ENCODE assay signal across 20 cellular contexts in the genomic region with DNA sequence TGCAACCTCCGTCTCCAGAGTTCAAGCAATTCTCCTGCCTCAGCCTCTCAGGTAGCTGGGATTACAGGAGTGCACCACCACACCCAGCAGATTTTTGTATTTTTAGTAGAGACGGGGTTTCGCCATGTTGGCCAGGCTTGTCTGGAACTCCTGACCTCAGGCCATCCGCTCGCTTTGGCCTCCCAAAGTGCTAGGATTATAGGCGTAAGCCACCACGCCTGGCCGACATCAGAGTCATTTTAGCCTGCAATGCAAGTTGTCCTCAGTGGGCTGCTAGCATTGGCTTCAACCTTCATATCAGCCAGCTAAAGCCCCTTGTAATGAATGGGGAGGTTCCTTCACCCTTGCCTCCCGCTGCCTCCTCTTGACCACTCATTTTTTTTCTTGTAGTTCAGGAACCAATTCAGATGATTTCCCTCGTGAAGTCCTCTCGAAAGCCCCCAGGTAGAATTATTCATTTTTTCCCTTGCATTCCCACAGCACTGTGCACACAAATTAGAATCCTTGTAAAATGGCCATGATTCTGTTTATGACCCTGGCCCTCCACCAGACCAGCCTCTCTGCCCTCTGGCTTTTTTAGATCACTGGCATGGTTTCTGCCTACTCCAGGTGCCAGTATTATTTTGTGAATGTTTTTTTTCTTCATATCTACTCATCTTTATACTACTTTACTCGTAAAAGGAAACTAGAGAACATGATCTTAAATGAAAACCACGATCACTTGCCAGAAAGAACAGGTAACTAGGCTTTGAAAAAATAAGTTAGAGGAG. TPM values are rescaled to one million over a fixed set of nuclear protein-coding genes. Genes with fewer than 3 reads are reported as not detected.
A peak's percentile ranks its signal among the peaks of the same experiment; 100 is the strongest.
DNase-seq lines count a peak whose midpoint lies in the region; ATAC-seq and TF ChIP-seq lines count a peak whose summit lies in the region.
"Had no signal": no experiment of that assay in that cellular context is flagged by ENCODE, and none has a peak within 500 bp of the region (broad histone marks: within the 10 kb centered on the region; RNA-seq: fewer than 3 reads in every experiment).

No MANE protein-coding gene starts in this region.

- peaks cover 68% of the 10 kb centered on the region for H3K4me1 Mint-ChIP-seq in T-helper 1 cell treated with Interleukin-12 subunit alpha and Interleukin-12 subunit beta and Interleukin-4 antibody, amounts not matched to agents 30 μg/mL and 1 μg/mL, for 36 hours (ENCODE audit: low read depth)
- H3K4me1 Mint-ChIP-seq in endothelial cell (ENCODE audit: unreplicated experiment): peaks cover 30% of the 10 kb centered on the region

- no peaks in the 10 kb centered on the region for H3K36me3 ChIP-seq in prostate gland
- H3K36me3 ChIP-seq in heart right ventricle: no peaks in the 10 kb centered on the region
- H3K36me3 ChIP-seq: BE2C, gastrocnemius medialis, left lung, WERI-Rb-1 had no signal

- H3K27me3 Mint-ChIP-seq in T-helper 1 cell treated with Interleukin-12 subunit alpha and Interleukin-12 subunit beta and Interleukin-4 antibody, amounts not matched to agents 30 μg/mL and 1 μg/mL, for 36 hours (ENCODE audit: low read depth): peaks cover 14% of the 10 kb centered on the region
- H3K27me3 Mint-ChIP-seq in endothelial cell (ENCODE audit: unreplicated experiment): no peaks in the 10 kb centered on the region

- ATAC-seq in HG02759 (IDR thresholded peaks at IDR 0.05; ENCODE audit: unreplicated experiment) (no peak), heart right ventricle (no peak), HG02884 (IDR thresholded peaks at IDR 0.05; ENCODE audit: unreplicated experiment) (no peak)
- ATAC-seq: body of pancreas, gastrocnemius medialis, left lung had no signal

- TF ChIP-seq CTCF in endothelial cell (IDR thresholded peaks at IDR 0.05; ENCODE audit: unreplicated experiment): no peak
- no peak for TF ChIP-seq CTCF in prostate gland (IDR thresholded peaks at IDR 0.05)
- TF ChIP-seq CTCF in heart right ventricle (IDR thresholded peaks at IDR 0.05): no peak

- peak overlapping the region; percentile 81 for H3K27ac Mint-ChIP-seq in T-helper 1 cell treated with Interleukin-12 subunit alpha and Interleukin-12 subunit beta and Interleukin-4 antibody, amounts not matched to agents 30 μg/mL and 1 μg/mL, for 36 hours
- H3K27ac Mint-ChIP-seq in endothelial cell (ENCODE audit: unreplicated experiment): no peak overlapping the region

- H3K4me3 ChIP-seq in prostate gland (no peak overlapping the region), heart right ventricle (no peak overlapping the region)
- H3K4me3 ChIP-seq: body of pancreas, gastrocnemius medialis, left lung, testis had no signal

- 73% methylated on average over 13 of the region's 13 CpGs for WGBS in prostate gland
- WGBS in heart right ventricle, 2 donors: 96% methylated on average over 13 of the region's 13 CpGs

- TF ChIP-seq POLR2A in prostate gland (IDR thresholded peaks at IDR 0.05): no peak

- no peaks in the 10 kb centered on the region for H3K9me3 Mint-ChIP-seq in T-helper 1 cell treated with Interleukin-12 subunit alpha and Interleukin-12 subunit beta and Interleukin-4 antibody, amounts not matched to agents 30 μg/mL and 1 μg/mL, for 36 hours
- H3K9me3 Mint-ChIP-seq in endothelial cell (ENCODE audit: unreplicated experiment): no peaks in the 10 kb centered on the region

- H3K36me3 Mint-ChIP-seq in T-helper 1 cell treated with Interleukin-12 subunit alpha and Interleukin-12 subunit beta and Interleukin-4 antibody, amounts not matched to agents 30 μg/mL and 1 μg/mL, for 36 hours (ENCODE audit: low read depth): peaks cover 4% of the 10 kb centered on the region
- H3K36me3 Mint-ChIP-seq in endothelial cell (ENCODE audit: low read depth, unreplicated experiment): peaks cover 10% of the 10 kb centered on the region

- H3K4me1 ChIP-seq in prostate gland (replicated peaks) (peaks cover 57% of the 10 kb centered on the region), heart right ventricle (peaks cover 0 to 65% (median 42%) of the 10 kb centered on the region in 9 donors)
- H3K4me1 ChIP-seq: BE2C had no signal

- H3K4me3 Mint-ChIP-seq in T-helper 1 cell treated with Interleukin-12 subunit alpha and Interleukin-12 subunit beta and Interleukin-4 antibody, amounts not matched to agents 30 μg/mL and 1 μg/mL, for 36 hours: peak overlapping the region; percentile 57
- peak overlapping the region; percentile 35 for H3K4me3 Mint-ChIP-seq in endothelial cell (ENCODE audit: unreplicated experiment)

- H3K9me3 ChIP-seq in prostate gland (no peaks in the 10 kb centered on the region), heart right ventricle (no peaks in the 10 kb centered on the region)
- H3K9me3 ChIP-seq: BE2C, body of pancreas, gastrocnemius medialis, left lung, testis had no signal

- H3K27ac ChIP-seq in prostate gland (peak overlapping the region; percentile 57 to 70), heart right ventricle (no peak overlapping the region)
- H3K27ac ChIP-seq: gastrocnemius medialis, left lung, testis, WERI-Rb-1 had no signal

- intact Hi-C loops in prostate gland (cut with DNase I): no loop called here
- intact Hi-C loops in heart right ventricle (cut with DNase I): no loop called here

- DNase-seq in T-helper 1 cell (no peak), M059J (ENCODE audit: low read depth) (peak; percentile 61), endothelial cell (ENCODE audit: low spot score) (no peak), prostate gland (ENCODE audit: low spot score) (no peak), heart right ventricle (no peak)
- DNase-seq: 8988T, BE2C, body of pancreas, DMS53, gastrocnemius medialis, HCEC 1CT, left lung, NCI-H146, RPMI8226, small intestine, testis, WERI-Rb-1 had no signal

- H3K27me3 ChIP-seq in prostate gland (replicated peaks; ENCODE audit: insufficient read depth) (no peaks in the 10 kb centered on the region), heart right ventricle (no peaks in the 10 kb centered on the region)
- H3K27me3 ChIP-seq: BE2C, body of pancreas, gastrocnemius medialis, left lung, testis had no signal

RNA-seq across cellular contexts. Expression of a gene that starts 29.1 kb away (rescaled TPM):
- total RNA-seq in M059J (2014; rRNA removed; shearing (Covaris generic)): 65.0 and 130 TPM in 2 replicates
- total RNA-seq in endothelial cell (ENCODE audit: unreplicated experiment): 216 TPM
- 100 to 1,000 TPM; 331 to 408 TPM for total RNA-seq in prostate gland
- total RNA-seq in heart right ventricle: 10 to 100 TPM; 27.4 to 61.8 (median 38.6) TPM
- polyA plus RNA-seq in heart right ventricle: 10 to 100 TPM; 35.0 to 65.3 TPM

Comparison
In these comparisons a context has a peak if more than half of its experiments do, and no peak if none do; other contexts are left out.
1. H3K27ac ChIP-seq: peak in prostate gland (2 of 2); none in heart right ventricle (0 of 10).